In the genomic region with DNA sequence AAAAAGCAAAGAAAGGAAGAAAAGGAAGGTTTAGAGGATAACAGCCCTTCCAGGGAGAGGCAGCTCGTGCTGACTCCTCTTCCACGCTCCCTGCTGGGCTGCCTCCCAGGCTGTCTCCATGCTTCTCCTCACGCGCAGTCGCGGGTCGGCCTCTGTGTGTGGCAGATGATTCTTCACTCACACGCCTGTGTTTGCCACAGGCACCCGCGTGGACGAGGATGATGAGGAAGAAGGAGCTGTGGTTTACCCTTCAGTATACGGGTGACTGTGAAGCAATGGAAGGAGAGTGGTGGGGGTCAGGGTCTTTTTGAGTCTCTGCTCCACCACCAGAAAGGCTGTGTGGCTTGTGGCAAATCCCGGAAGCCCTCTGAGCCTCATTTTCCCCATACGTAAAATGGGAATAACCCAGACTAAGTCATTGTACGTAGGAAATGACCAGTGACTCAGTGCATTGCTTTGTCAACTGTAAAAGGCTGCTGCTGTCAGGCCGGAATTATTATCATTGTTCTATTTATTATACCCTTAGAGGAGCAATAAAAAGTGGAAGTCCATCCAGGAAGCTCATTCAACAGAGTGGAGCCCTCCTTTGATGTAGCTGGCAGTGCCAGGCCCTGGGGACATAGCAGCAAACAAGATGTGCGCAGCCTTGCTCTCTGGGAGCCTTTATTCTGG, we compare ENCODE assay signal across 21 cellular contexts. TPM values are rescaled to one million over a fixed set of nuclear protein-coding genes. Genes with fewer than 3 reads are reported as not detected.
DNase-seq lines count a peak whose midpoint lies in the region; ATAC-seq and TF ChIP-seq lines count a peak whose summit lies in the region.
"Had no signal": no experiment of that assay in that cellular context is flagged by ENCODE, and none has a peak within 500 bp of the region (broad histone marks: within the 10 kb centered on the region; RNA-seq: fewer than 3 reads in every experiment).

No MANE protein-coding gene starts in this region.

- no peak overlapping the region; the same call in 1 of the 2 replicates for H3K9ac ChIP-seq in BLaER1
- H3K9ac ChIP-seq: GM23248 had no signal

- H3K27me3 ChIP-seq in BLaER1, result no peaks in the 10 kb centered on the region
- H3K27me3 ChIP-seq in GM23338 (ENCODE audit: insufficient read depth), result no peaks in the 10 kb centered on the region
- H3K27me3 ChIP-seq in aorta (ENCODE audit: control insufficient read depth in 1 of 2, insufficient read depth in 2 of 2, low read length in 1 of 2), result peaks cover 0 to 3% of the 10 kb centered on the region in 2 donors

- H3K4me1 Mint-ChIP-seq in GM23338, result no peaks in the 10 kb centered on the region
- H3K4me1 Mint-ChIP-seq in activated T-helper 1 cell treated with anti-CD3 and anti-CD28 coated beads, Interleukin-12 subunit alpha, Interleukin-12 subunit beta, Interleukin-2, Interleukin-4 antibody, amounts not matched to agents 30 ng/mL and 10 ng/mL and 1 ng/mL, durations not matched to agents 14 hours and 24 hours and 36 hours (ENCODE audit: low read depth), result peaks cover 20% of the 10 kb centered on the region
- H3K4me1 Mint-ChIP-seq in nephron progenitor cell, result peaks cover 12% of the 10 kb centered on the region
- H3K4me1 Mint-ChIP-seq: CD8-positive, alpha-beta memory T cell had no signal

- H3K4me2 ChIP-seq in BLaER1 (peak overlapping the region; percentile 41), GM23338 (no peak overlapping the region)

- H3K9me3 ChIP-seq in BLaER1 (no peaks in the 10 kb centered on the region), aorta (ENCODE audit: control insufficient read depth, low read length) (no peaks in the 10 kb centered on the region)

- H3K27ac Mint-ChIP-seq in GM23338, result no peak overlapping the region
- peak overlapping the region; percentile 29 for H3K27ac Mint-ChIP-seq in activated T-helper 1 cell treated with anti-CD3 and anti-CD28 coated beads, Interleukin-12 subunit alpha, Interleukin-12 subunit beta, Interleukin-2, Interleukin-4 antibody, amounts not matched to agents 30 ng/mL and 10 ng/mL and 1 ng/mL, durations not matched to agents 14 hours and 24 hours and 36 hours
- H3K27ac Mint-ChIP-seq in nephron progenitor cell, result peak overlapping the region; percentile 7

- intact Hi-C loops in activated T-helper 1 cell treated with anti-CD3 and anti-CD28 coated beads, Interleukin-12 subunit alpha, Interleukin-12 subunit beta, Interleukin-2, Interleukin-4 antibody, amounts not matched to agents 30 ng/mL and 10 ng/mL and 1 ng/mL, durations not matched to agents 14 hours and 24 hours and 36 hours (cut with micrococcal nuclease), result no loop called here
- intact Hi-C loops in aorta (cut with DNase I), result no loop called here

- H3K4me3 Mint-ChIP-seq in GM23338, result no peak overlapping the region; the same call in 2 of the 3 replicates
- no peak overlapping the region for H3K4me3 Mint-ChIP-seq in activated T-helper 1 cell treated with anti-CD3 and anti-CD28 coated beads, Interleukin-12 subunit alpha, Interleukin-12 subunit beta, Interleukin-2, Interleukin-4 antibody, amounts not matched to agents 30 ng/mL and 10 ng/mL and 1 ng/mL, durations not matched to agents 14 hours and 24 hours and 36 hours
- no peak overlapping the region for H3K4me3 Mint-ChIP-seq in nephron progenitor cell
- H3K4me3 Mint-ChIP-seq: CD8-positive, alpha-beta memory T cell had no signal

- H3K9me3 Mint-ChIP-seq in GM23338 (no peaks in the 10 kb centered on the region), nephron progenitor cell (no peaks in the 10 kb centered on the region)
- no peaks in the 10 kb centered on the region for H3K9me3 Mint-ChIP-seq in activated T-helper 1 cell treated with anti-CD3 and anti-CD28 coated beads, Interleukin-12 subunit alpha, Interleukin-12 subunit beta, Interleukin-2, Interleukin-4 antibody, amounts not matched to agents 30 ng/mL and 10 ng/mL and 1 ng/mL, durations not matched to agents 14 hours and 24 hours and 36 hours
- H3K9me3 Mint-ChIP-seq: CD8-positive, alpha-beta memory T cell had no signal

- DNase-seq in GM23338 (ENCODE audit: low spot score) (no peak), nephron progenitor cell (no peak), aorta (no peak)
- DNase-seq in activated T-helper 1 cell treated with anti-CD3 and anti-CD28 coated beads, Interleukin-12 subunit alpha, Interleukin-12 subunit beta, Interleukin-2, Interleukin-4 antibody, amounts not matched to agents 30 ng/mL and 10 ng/mL and 1 ng/mL, durations not matched to agents 14 hours and 24 hours and 36 hours (ENCODE audit: low spot score), result no peak
- DNase-seq: C1 segment of cervical spinal cord, DMS79, GM23248, NCI-H1092 treated with DMSO at 0.1 percent for 48 hours, NCI-H2081, NCI-H2171 treated with DMSO at 0.1 percent for 48 hours, NCI-H446, RPMI8226, SIG-M5 had no signal

- ATAC-seq in GM23338, result peak; percentile 44; the same call in 2 of the 3 replicates
- ATAC-seq in GM21381 (IDR thresholded peaks at IDR 0.05; ENCODE audit: unreplicated experiment), result no peak
- no peak for ATAC-seq in HG02678 (IDR thresholded peaks at IDR 0.05; ENCODE audit: unreplicated experiment)
- ATAC-seq in aorta (ENCODE audit: low FRiP score), result no peak
- ATAC-seq in GM21447 (IDR thresholded peaks at IDR 0.05; ENCODE audit: unreplicated experiment), result no peak
- ATAC-seq: HCT116, SK-N-SH treated with all-trans-retinoic acid at 6 μM for 48 hours had no signal

- no peaks in the 10 kb centered on the region for H3F3A ChIP-seq in GM23338 (replicated peaks; ENCODE audit: low read depth)

- H3K9me2 ChIP-seq in GM23338 (ENCODE audit: insufficient read depth), result no peaks in the 10 kb centered on the region

- 64 to 72% methylated on average over 17 of the region's 17 CpGs for WGBS in aorta, 2 donors

- peak overlapping the region; percentile 1; the same call in 1 of the 2 replicates for H2AFZ ChIP-seq in GM23338
- H2AFZ ChIP-seq: GM23248 had no signal

- H4K20me1 ChIP-seq in BLaER1, result no peaks in the 10 kb centered on the region
- no peaks in the 10 kb centered on the region for H4K20me1 ChIP-seq in GM23338 (replicated peaks; ENCODE audit: insufficient read depth)

- no peak overlapping the region for H3K4me3 ChIP-seq in BLaER1
- no peak overlapping the region for H3K4me3 ChIP-seq in GM23338
- no peak overlapping the region for H3K4me3 ChIP-seq in aorta (ENCODE audit: low read length in 2 of 2)
- H3K4me3 ChIP-seq: GM23248 had no signal

- no peak for TF ChIP-seq CTCF in GM23338 (conservative IDR thresholded peaks at IDR 0.05; ENCODE audit: low read depth in 2 of 2)
- TF ChIP-seq CTCF in nephron progenitor cell (IDR thresholded peaks at IDR 0.05), result no peak

- H3K27me3 Mint-ChIP-seq in GM23338 (ENCODE audit: insufficient read depth, low read depth, poor library complexity) (peaks cover 5% of the 10 kb centered on the region), nephron progenitor cell (ENCODE audit: low read depth, poor library complexity) (peaks cover 35% of the 10 kb centered on the region)
- no peaks in the 10 kb centered on the region for H3K27me3 Mint-ChIP-seq in activated T-helper 1 cell treated with anti-CD3 and anti-CD28 coated beads, Interleukin-12 subunit alpha, Interleukin-12 subunit beta, Interleukin-2, Interleukin-4 antibody, amounts not matched to agents 30 ng/mL and 10 ng/mL and 1 ng/mL, durations not matched to agents 14 hours and 24 hours and 36 hours (ENCODE audit: insufficient read depth)

- H3K4me1 ChIP-seq in BLaER1 (peaks cover 12% of the 10 kb centered on the region), GM23338 (ENCODE audit: insufficient read depth) (no peaks in the 10 kb centered on the region), aorta (ENCODE audit: control insufficient read depth in 1 of 2, insufficient read depth in 2 of 2, low read length in 2 of 2) (no peaks in the 10 kb centered on the region)

- H3K27ac ChIP-seq in BLaER1 (no peak overlapping the region), GM23338 (ENCODE audit: low read depth) (no peak overlapping the region), aorta (ENCODE audit: low read depth in 1 of 2, low read length in 2 of 2) (no peak overlapping the region)
- H3K27ac ChIP-seq: GM23248 had no signal

- H3K36me3 ChIP-seq in BLaER1 (no peaks in the 10 kb centered on the region), GM23338 (ENCODE audit: insufficient read depth) (no peaks in the 10 kb centered on the region), aorta (ENCODE audit: control insufficient read depth in 1 of 2, insufficient read depth in 2 of 2, low read length in 1 of 2) (no peaks in the 10 kb centered on the region)

- H3K36me3 Mint-ChIP-seq in GM23338 (ENCODE audit: low read depth) (no peaks in the 10 kb centered on the region), nephron progenitor cell (ENCODE audit: low read depth) (no peaks in the 10 kb centered on the region)
- no peaks in the 10 kb centered on the region for H3K36me3 Mint-ChIP-seq in activated T-helper 1 cell treated with anti-CD3 and anti-CD28 coated beads, Interleukin-12 subunit alpha, Interleukin-12 subunit beta, Interleukin-2, Interleukin-4 antibody, amounts not matched to agents 30 ng/mL and 10 ng/mL and 1 ng/mL, durations not matched to agents 14 hours and 24 hours and 36 hours (ENCODE audit: low read depth)
- H3K36me3 Mint-ChIP-seq: CD8-positive, alpha-beta memory T cell had no signal

- no peaks in the 10 kb centered on the region for H3K79me2 ChIP-seq in GM23338 (replicated peaks; ENCODE audit: insufficient read depth)

RNA-seq across cellular contexts. Expression of a gene that starts 11.9 kb away (rescaled TPM):
- total RNA-seq in GM23338 (2014; rRNA removed; shearing (Covaris generic)), result 3.4 and 11.5 TPM in 2 replicates
- polyA plus RNA-seq in GM23338 (2016; fragmentation: Nextera tagmentation; extraction: Ambion mirVana), result 4.6 and 5.5 TPM in 2 replicates
- 283 and 286 TPM in 2 replicates for total RNA-seq in activated T-helper 1 cell treated with anti-CD3 and anti-CD28 coated beads, Interleukin-12 subunit alpha, Interleukin-12 subunit beta, Interleukin-2, Interleukin-4 antibody, amounts not matched to agents 30 ng/mL and 10 ng/mL and 1 ng/mL, durations not matched to agents 14 hours and 24 hours and 36 hours
- total RNA-seq in aorta, result 1 to 10 TPM; 2.7 to 2.9 TPM
- under 1 TPM in 1 of 2 donors, not detected in 1; 0.38 TPM for polyA plus RNA-seq in aorta
- total RNA-seq: GM23248 had no signal

RNA-seq across cellular contexts. Expression of a gene that starts 30.4 kb away (rescaled TPM):
- total RNA-seq in GM23338 (2014; rRNA removed; shearing (Covaris generic)), result not detected in 2 replicates
- not detected in 2 replicates for polyA plus RNA-seq in GM23338 (2016; fragmentation: Nextera tagmentation; extraction: Ambion mirVana)
- 0.65 and 0.78 TPM in 2 replicates for total RNA-seq in activated T-helper 1 cell treated with anti-CD3 and anti-CD28 coated beads, Interleukin-12 subunit alpha, Interleukin-12 subunit beta, Interleukin-2, Interleukin-4 antibody, amounts not matched to agents 30 ng/mL and 10 ng/mL and 1 ng/mL, durations not matched to agents 14 hours and 24 hours and 36 hours
- under 1 TPM in 1 of 2 donors, not detected in 1; 0.51 TPM for total RNA-seq in aorta
- polyA plus RNA-seq in aorta, result not detected
- total RNA-seq: GM23248, OCI-LY7 had no signal
- polyA plus RNA-seq: CD8-positive, alpha-beta memory T cell had no signal

RNA-seq across cellular contexts. Expression of a gene that starts 32.1 kb away (rescaled TPM):
- total RNA-seq in GM23338 (2014; rRNA removed; shearing (Covaris generic)), result 0.08 and 0.42 TPM in 2 replicates
- polyA plus RNA-seq in GM23338 (2016; fragmentation: Nextera tagmentation; extraction: Ambion mirVana), result 0.23 and 0.45 TPM in 2 replicates
- 49.1 and 49.8 TPM in 2 replicates for total RNA-seq in activated T-helper 1 cell treated with anti-CD3 and anti-CD28 coated beads, Interleukin-12 subunit alpha, Interleukin-12 subunit beta, Interleukin-2, Interleukin-4 antibody, amounts not matched to agents 30 ng/mL and 10 ng/mL and 1 ng/mL, durations not matched to agents 14 hours and 24 hours and 36 hours
- 1 to 10 TPM; 1.2 to 3.5 TPM for total RNA-seq in aorta
- under 1 TPM; 0.50 to 0.56 TPM for polyA plus RNA-seq in aorta
- total RNA-seq: OCI-LY7 had no signal
- polyA plus RNA-seq: CD8-positive, alpha-beta memory T cell had no signal

Comparison
In these comparisons a context has a peak if more than half of its experiments do, and no peak if none do; other contexts are left out.
1. RNA of a gene that starts 11.9 kb away (total RNA-seq): 283 to 286 TPM in activated T-helper 1 cell treated with anti-CD3 and anti-CD28 coated beads, Interleukin-12 subunit alpha, Interleukin-12 subunit beta, Interleukin-2, Interleukin-4 antibody, amounts not matched to agents 30 ng/mL and 10 ng/mL and 1 ng/mL, durations not matched to agents 14 hours and 24 hours and 36 hours; 3.4 to 11.5 TPM in GM23338 and 2.7 to 2.9 TPM in aorta; every median in the first group is over 10 times any median in the second.
2. RNA of a gene that starts 32.1 kb away (total RNA-seq): 49.1 to 49.8 TPM in activated T-helper 1 cell treated with anti-CD3 and anti-CD28 coated beads, Interleukin-12 subunit alpha, Interleukin-12 subunit beta, Interleukin-2, Interleukin-4 antibody, amounts not matched to agents 30 ng/mL and 10 ng/mL and 1 ng/mL, durations not matched to agents 14 hours and 24 hours and 36 hours; 1.2 to 3.5 TPM in aorta and 0.08 to 0.42 TPM in GM23338; every median in the first group is over 10 times any median in the second.